ENCODE assay signal across 9 cellular contexts in the genomic region with DNA sequence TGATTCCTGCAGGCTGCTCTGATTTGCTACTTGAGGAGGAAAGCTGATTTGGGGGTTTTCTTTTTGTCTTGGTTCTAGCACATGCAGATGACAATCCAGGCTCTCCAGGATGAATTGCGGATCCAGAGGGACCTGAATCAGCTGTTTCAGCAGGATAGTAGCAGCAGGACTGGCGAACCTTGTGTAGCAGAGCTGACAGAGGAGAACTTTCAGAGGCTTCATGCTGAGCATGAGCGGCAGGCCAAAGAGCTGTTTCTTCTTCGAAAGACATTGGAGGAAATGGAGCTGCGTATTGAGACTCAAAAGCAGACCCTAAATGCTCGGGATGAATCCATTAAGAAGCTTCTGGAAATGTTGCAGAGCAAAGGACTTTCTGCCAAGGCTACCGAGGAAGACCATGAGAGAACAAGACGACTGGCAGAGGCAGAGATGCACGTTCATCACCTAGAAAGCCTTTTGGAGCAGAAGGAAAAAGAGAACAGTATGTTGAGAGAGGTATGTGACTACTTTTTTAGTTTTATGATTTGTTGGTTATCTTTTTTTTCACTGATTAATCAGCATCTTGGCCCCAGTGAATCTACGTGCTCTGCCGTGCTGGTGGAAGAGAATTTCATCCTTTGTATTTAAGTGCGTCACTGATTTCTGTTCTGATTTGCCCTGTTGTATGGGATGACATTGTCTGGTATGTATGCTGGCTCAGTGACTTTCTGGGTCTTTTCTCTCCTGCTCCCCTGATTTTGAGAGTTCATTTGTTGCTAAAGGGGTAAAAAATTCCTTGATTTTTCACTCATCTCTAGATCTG.
DNase-seq lines count a peak whose midpoint lies in the region; ATAC-seq, FAIRE-seq and TF ChIP-seq lines count a peak whose summit lies in the region.
"Had no signal": no experiment of that assay in that cellular context is flagged by ENCODE, and none has a peak within 500 bp of the region (broad histone marks: within the 10 kb centered on the region; RNA-seq: fewer than 3 reads in every experiment).

No MANE protein-coding gene starts in this region.

- no peak overlapping the region for H3K9ac ChIP-seq in HUES64 (ENCODE audit: low read depth, low read length)

- peaks cover 5% of the 10 kb centered on the region for H3K9me3 Mint-ChIP-seq in stimulated activated memory B cell treated with anti-CD40 and anti-IgM and Interleukin-4, amounts not matched to agents 10 μg/mL and 1 μg/mL and 100 μg/mL, for 72 hours

- whole genome bisulfite sequencing in HUES64, result 42% methylated on average over 12 of the region's 12 CpGs

- no peaks in the 10 kb centered on the region for H3K36me3 ChIP-seq in HUES64 (ENCODE audit: insufficient read depth, low read length)

- no peak for TF ChIP-seq POLR2A in GM12892 (IDR thresholded peaks at IDR 0.05; ENCODE audit: low read depth, low read length)

- in situ Hi-C loops in astrocyte of the spinal cord (cut with HindIII; ENCODE audit: low sequenced_read_pairs), result no loop called here

- peak overlapping the region; percentile 23 for H3K27ac Mint-ChIP-seq in stimulated activated memory B cell treated with anti-CD40 and anti-IgM and Interleukin-4, amounts not matched to agents 10 μg/mL and 1 μg/mL and 100 μg/mL, for 72 hours

- no peaks in the 10 kb centered on the region for H3K27me3 Mint-ChIP-seq in stimulated activated memory B cell treated with anti-CD40 and anti-IgM and Interleukin-4, amounts not matched to agents 10 μg/mL and 1 μg/mL and 100 μg/mL, for 72 hours

- ATAC-seq in stimulated activated memory B cell treated with anti-CD40 and anti-IgM and Interleukin-4, amounts not matched to agents 10 μg/mL and 1 μg/mL and 100 μg/mL, for 72 hours, result no peak

- peak overlapping the region; percentile 62; the same call in 1 of the 2 replicates for H3K27ac ChIP-seq in HUES64 (ENCODE audit: low read depth, low read length)

- H3K4me1 ChIP-seq in HUES64 (ENCODE audit: insufficient read depth, low read length), result peaks cover 21% of the 10 kb centered on the region

- peak; percentile 50 for DNase-seq in astrocyte of the spinal cord (ENCODE audit: low read depth, low spot score)
- DNase-seq in effector CD4-positive, alpha-beta T cell, result no peak
- DNase-seq in NCI-H1930 (lab: John Stamatoyannopoulos, UW), result no peak
- DNase-seq in central memory CD4-positive, alpha-beta T cell, result no peak
- no peak for DNase-seq in GM12892 (ENCODE audit: insufficient read length)
- DNase-seq: activated CD4-positive, alpha-beta T cell treated with anti-CD3 and anti-CD28 coated beads for 48 hours had no signal

- no peaks in the 10 kb centered on the region for H3K27me3 ChIP-seq in HUES64 (ENCODE audit: insufficient read depth, low read length)

- FAIRE-seq in islet of Langerhans (lab: Jason Lieb, UNC), result peak; percentile 89
- FAIRE-seq in GM12892 (lab: Jason Lieb, UNC), result no peak

- peaks cover 26% of the 10 kb centered on the region for H3K4me1 Mint-ChIP-seq in stimulated activated memory B cell treated with anti-CD40 and anti-IgM and Interleukin-4, amounts not matched to agents 10 μg/mL and 1 μg/mL and 100 μg/mL, for 72 hours

- H3K36me3 Mint-ChIP-seq in stimulated activated memory B cell treated with anti-CD40 and anti-IgM and Interleukin-4, amounts not matched to agents 10 μg/mL and 1 μg/mL and 100 μg/mL, for 72 hours, result peaks cover 6% of the 10 kb centered on the region

- H3K4me3 ChIP-seq in HUES64 (ENCODE audit: low read length) (no peak overlapping the region), astrocyte of the spinal cord (ENCODE audit: low read depth, low read length) (peak overlapping the region; percentile 6)

- no peaks in the 10 kb centered on the region for H3K9me3 ChIP-seq in HUES64 (ENCODE audit: insufficient read depth, low read depth, low read length)

- no peak overlapping the region for H3K4me3 Mint-ChIP-seq in stimulated activated memory B cell treated with anti-CD40 and anti-IgM and Interleukin-4, amounts not matched to agents 10 μg/mL and 1 μg/mL and 100 μg/mL, for 72 hours

- no peak for TF ChIP-seq CTCF in astrocyte of the spinal cord (IDR thresholded peaks at IDR 0.05; ENCODE audit: low read depth, low read length)
